ENCODE assay signal across 8 cellular contexts in genomic region chr7:5424689-5425506, GRCh38.
DNase-seq lines count a peak whose midpoint lies in the region; ATAC-seq and TF ChIP-seq lines count a peak whose summit lies in the region.

No MANE protein-coding gene starts in this region.

- ATAC-seq in stimulated activated memory B cell treated with anti-CD40 and anti-IgM and Interleukin-4, amounts not matched to agents 10 μg/mL and 1 μg/mL and 100 μg/mL, for 72 hours: no peak
- ATAC-seq in GM19397 (IDR thresholded peaks at IDR 0.05; ENCODE audit: unreplicated experiment): no peak

- H3K4me1 Mint-ChIP-seq in activated naive CD4-positive, alpha-beta T cell treated with anti-CD3 and anti-CD28 coated beads, Interleukin-2, amount 50 U/mL, for 24 hours: peaks cover 38% of the 10 kb centered on the region
- H3K4me1 Mint-ChIP-seq in stimulated activated memory B cell treated with anti-CD40 and anti-IgM and Interleukin-4, amounts not matched to agents 10 μg/mL and 1 μg/mL and 100 μg/mL, for 72 hours: peaks cover 54% of the 10 kb centered on the region

- TF ChIP-seq CTCF in cardiac fibroblast (IDR thresholded peaks at IDR 0.05; ENCODE audit: low read depth, low read length): no peak

- peak overlapping the region; percentile 89 for H3K4me3 Mint-ChIP-seq in activated naive CD4-positive, alpha-beta T cell treated with anti-CD3 and anti-CD28 coated beads, Interleukin-2, amount 50 U/mL, for 24 hours
- peak overlapping the region; percentile 76 for H3K4me3 Mint-ChIP-seq in stimulated activated memory B cell treated with anti-CD40 and anti-IgM and Interleukin-4, amounts not matched to agents 10 μg/mL and 1 μg/mL and 100 μg/mL, for 72 hours

- no peak overlapping the region for H3K27ac Mint-ChIP-seq in activated naive CD4-positive, alpha-beta T cell treated with anti-CD3 and anti-CD28 coated beads, Interleukin-2, amount 50 U/mL, for 24 hours
- H3K27ac Mint-ChIP-seq in stimulated activated memory B cell treated with anti-CD40 and anti-IgM and Interleukin-4, amounts not matched to agents 10 μg/mL and 1 μg/mL and 100 μg/mL, for 72 hours: peak overlapping the region; percentile 31

- H3K4me3 ChIP-seq in cardiac fibroblast (replicated peaks in 1 of 2; ENCODE audit: low read depth in 2 of 2, low read length in 2 of 2): peak overlapping the region; percentile 72 to 93

- no peaks in the 10 kb centered on the region for H3K9me3 Mint-ChIP-seq in activated naive CD4-positive, alpha-beta T cell treated with anti-CD3 and anti-CD28 coated beads, Interleukin-2, amount 50 U/mL, for 24 hours
- no peaks in the 10 kb centered on the region for H3K9me3 Mint-ChIP-seq in stimulated activated memory B cell treated with anti-CD40 and anti-IgM and Interleukin-4, amounts not matched to agents 10 μg/mL and 1 μg/mL and 100 μg/mL, for 72 hours

- DNase-seq in activated naive CD4-positive, alpha-beta T cell treated with anti-CD3 and anti-CD28 coated beads, Interleukin-2, amount 50 U/mL, for 16 hours: no peak
- DNase-seq in NOMO-1 treated with DMSO at 0.1 percent for 48 hours (lab: John Stamatoyannopoulos, UW; ENCODE audit: unreplicated experiment): peak; percentile 56
- DNase-seq in cardiac fibroblast (ENCODE audit: low read depth in 2 of 2): peak; percentile 66 to 74
- peak; percentile 61 for DNase-seq in kidney glomerular epithelial cell (lab: John Stamatoyannopoulos, UW)
- DNase-seq in stimulated activated CD4-positive, alpha-beta T cell treated with anti-CD3 and anti-CD28 coated beads, Interleukin-4, amount 100 ng/mL, for 24 hours: no peak

- H3K27me3 Mint-ChIP-seq in activated naive CD4-positive, alpha-beta T cell treated with anti-CD3 and anti-CD28 coated beads, Interleukin-2, amount 50 U/mL, for 24 hours: peaks cover 33% of the 10 kb centered on the region
- H3K27me3 Mint-ChIP-seq in stimulated activated memory B cell treated with anti-CD40 and anti-IgM and Interleukin-4, amounts not matched to agents 10 μg/mL and 1 μg/mL and 100 μg/mL, for 72 hours: peaks cover 72% of the 10 kb centered on the region

- H3K36me3 Mint-ChIP-seq in activated naive CD4-positive, alpha-beta T cell treated with anti-CD3 and anti-CD28 coated beads, Interleukin-2, amount 50 U/mL, for 24 hours: no peaks in the 10 kb centered on the region
- no peaks in the 10 kb centered on the region for H3K36me3 Mint-ChIP-seq in stimulated activated memory B cell treated with anti-CD40 and anti-IgM and Interleukin-4, amounts not matched to agents 10 μg/mL and 1 μg/mL and 100 μg/mL, for 72 hours

Comparison
In these comparisons a context has a peak if more than half of its experiments do, and no peak if none do; other contexts are left out.
1. DNase-seq: peak in NOMO-1 treated with DMSO at 0.1 percent for 48 hours (single experiment), cardiac fibroblast (2 of 2) and kidney glomerular epithelial cell (single experiment); none in activated naive CD4-positive, alpha-beta T cell treated with anti-CD3 and anti-CD28 coated beads, Interleukin-2, amount 50 U/mL, for 16 hours (single experiment) and stimulated activated CD4-positive, alpha-beta T cell treated with anti-CD3 and anti-CD28 coated beads, Interleukin-4, amount 100 ng/mL, for 24 hours (single experiment).